In genomic region chr1:61931587-61932279, GRCh38 we compare ENCODE assay signal across 20 cellular contexts.
DNase-seq lines count a peak whose midpoint lies in the region; ATAC-seq, FAIRE-seq and TF ChIP-seq lines count a peak whose summit lies in the region.
"Had no signal": no experiment of that assay in that cellular context is flagged by ENCODE, and none has a peak within 500 bp of the region (broad histone marks: within the 10 kb centered on the region; RNA-seq: fewer than 3 reads in every experiment).

No MANE protein-coding gene starts in this region.

- H3K4me2 ChIP-seq in GM23338: no peak overlapping the region
- H3K4me2 ChIP-seq: A549 had no signal

- no peaks in the 10 kb centered on the region for H3F3A ChIP-seq in GM23338 (replicated peaks; ENCODE audit: low read depth)

- no peaks in the 10 kb centered on the region for H3K79me2 ChIP-seq in GM23338 (replicated peaks; ENCODE audit: insufficient read depth)

- H3K27me3 ChIP-seq in Caco-2 (replicated peaks; ENCODE audit: control insufficient read depth, insufficient read depth, low read length) (no peaks in the 10 kb centered on the region), GM23338 (ENCODE audit: insufficient read depth) (no peaks in the 10 kb centered on the region), bronchial epithelial cell (ENCODE audit: control insufficient read depth, insufficient read depth, low read length) (no peaks in the 10 kb centered on the region), foreskin keratinocyte (no peaks in the 10 kb centered on the region)

- intact Hi-C loops in Caco-2 (cut with micrococcal nuclease; ENCODE audit: unreplicated experiment): no loop called here

- TF ChIP-seq CTCF in Caco-2 (IDR thresholded peaks at IDR 0.05; ENCODE audit: insufficient read depth in 1 of 2, low read depth in 1 of 2, low read length in 1 of 2, severe bottlenecking in 1 of 2, unreplicated experiment in 1 of 2) (no peak), GM23338 (conservative IDR thresholded peaks at IDR 0.05; ENCODE audit: low read depth in 2 of 2) (no peak), bronchial epithelial cell (IDR thresholded peaks at IDR 0.05; ENCODE audit: insufficient read depth, low read length, severe bottlenecking) (no peak), foreskin keratinocyte (conservative IDR thresholded peaks at IDR 0.05) (no peak)

- no peak for FAIRE-seq in bronchial epithelial cell (lab: Jason Lieb, UNC)
- FAIRE-seq: A549, GM12892, H54 had no signal

- H3K27ac Mint-ChIP-seq in Caco-2 (ENCODE audit: unreplicated experiment) (peak overlapping the region; percentile 16), GM23338 (no peak overlapping the region)
- H3K27ac Mint-ChIP-seq: CD4-positive, alpha-beta memory T cell; HFFc6 had no signal

- H3K27ac ChIP-seq in GM23338 (ENCODE audit: low read depth): 0 out of 2 replicates have a peak overlapping the region, but pooled peaks have one; percentile 45
- peak overlapping the region; percentile 40 for H3K27ac ChIP-seq in foreskin keratinocyte
- H3K27ac ChIP-seq: A549 had no signal

- POLR2A ChIA-PET in Caco-2 (lab: Charles Lee): no interaction called here

- no peaks in the 10 kb centered on the region for H3K9me3 Mint-ChIP-seq in Caco-2 (ENCODE audit: unreplicated experiment)
- no peaks in the 10 kb centered on the region for H3K9me3 Mint-ChIP-seq in GM23338
- H3K9me3 Mint-ChIP-seq: CD4-positive, alpha-beta memory T cell; HFFc6 had no signal

- H4K20me1 ChIP-seq in GM23338 (replicated peaks; ENCODE audit: insufficient read depth): no peaks in the 10 kb centered on the region

- H3K9me3 ChIP-seq in Caco-2: no peaks in the 10 kb centered on the region
- H3K9me3 ChIP-seq: A549, HAP-1 had no signal

- no peak overlapping the region for H2AFZ ChIP-seq in GM23338

- DNase-seq in Caco-2 (no peak), GM23338 (ENCODE audit: low spot score) (no peak), bronchial epithelial cell (ENCODE audit: low read depth) (peak; percentile 71), foreskin keratinocyte (peak; percentile 21 to 48), AG08395 (ENCODE audit: low spot score) (no peak), NCI-H1436 (lab: John Stamatoyannopoulos, UW) (no peak)
- DNase-seq: 8988T; ACHN; C1 segment of cervical spinal cord; CD4-positive, alpha-beta memory T cell; COR-L47; DMS153; DND-41; GOT3; HFFc6 had no signal

- BruUV-seq in Caco-2 (replicated peaks; lab: Mats Ljungman, UMichigan): no TSS peak

- peaks cover 12% of the 10 kb centered on the region for H3K36me3 Mint-ChIP-seq in Caco-2 (ENCODE audit: insufficient read depth, unreplicated experiment)
- 0 out of 3 replicates have a peak, but pooled peaks cover 3% of the 10 kb centered on the region for H3K36me3 Mint-ChIP-seq in GM23338 (ENCODE audit: low read depth)

- H3K4me1 ChIP-seq in Caco-2: peaks cover 3% of the 10 kb centered on the region
- H3K4me1 ChIP-seq in GM23338 (ENCODE audit: insufficient read depth): peaks cover 8% of the 10 kb centered on the region
- H3K4me1 ChIP-seq in foreskin keratinocyte: peaks cover 14% of the 10 kb centered on the region
- H3K4me1 ChIP-seq: A549, HAP-1 had no signal

- H3K4me3 ChIP-seq in Caco-2 (ENCODE audit: low read depth, low read length) (no peak overlapping the region), GM23338 (no peak overlapping the region), bronchial epithelial cell (ENCODE audit: low read depth, low read length) (no peak overlapping the region)
- H3K4me3 ChIP-seq: A549, HAP-1 had no signal

- H3K9me2 ChIP-seq in GM23338 (ENCODE audit: insufficient read depth): no peaks in the 10 kb centered on the region

- no peak overlapping the region for H3K4me3 Mint-ChIP-seq in Caco-2 (ENCODE audit: unreplicated experiment)
- H3K4me3 Mint-ChIP-seq in GM23338: no peak overlapping the region
- H3K4me3 Mint-ChIP-seq: CD4-positive, alpha-beta memory T cell; HFFc6 had no signal

- no peaks in the 10 kb centered on the region for H3K36me3 ChIP-seq in Caco-2 (ENCODE audit: control insufficient read depth, insufficient read depth, low read length)
- H3K36me3 ChIP-seq in GM23338 (ENCODE audit: insufficient read depth): no peaks in the 10 kb centered on the region
- no peaks in the 10 kb centered on the region for H3K36me3 ChIP-seq in bronchial epithelial cell (ENCODE audit: control insufficient read depth, insufficient read depth, low read length)
- H3K36me3 ChIP-seq: HAP-1 had no signal

- ATAC-seq in GM23338 (no peak), foreskin keratinocyte (peak; percentile 81), GM18498 (IDR thresholded peaks at IDR 0.05; ENCODE audit: unreplicated experiment) (no peak)
- ATAC-seq: A549 had no signal

- H3K4me1 Mint-ChIP-seq in Caco-2 (ENCODE audit: low read depth, unreplicated experiment) (no peaks in the 10 kb centered on the region), GM23338 (peaks cover 13% of the 10 kb centered on the region; the same call in 2 of the 3 replicates)

- CTCF ChIA-PET in Caco-2 (lab: Charles Lee): no interaction called here

- no peaks in the 10 kb centered on the region for H3K27me3 Mint-ChIP-seq in Caco-2 (ENCODE audit: insufficient read depth, unreplicated experiment)
- peaks cover 3% of the 10 kb centered on the region for H3K27me3 Mint-ChIP-seq in GM23338 (ENCODE audit: insufficient read depth, low read depth, poor library complexity)
- H3K27me3 Mint-ChIP-seq: CD4-positive, alpha-beta memory T cell had no signal

TF ChIP-seq in GM23338, 12 proteins besides CTCF, POLR2A, EP300 and RAD21:
- no peak for TF ChIP-seq EZH2phosphoT487 (IDR thresholded peaks at IDR 0.05; ENCODE audit: unreplicated experiment)

Comparison
In these comparisons a context has a peak if more than half of its experiments do, and no peak if none do; other contexts are left out.
1. DNase-seq: peak in bronchial epithelial cell (single experiment) and foreskin keratinocyte (2 of 2); none in Caco-2 (0 of 2), GM23338 (single experiment), AG08395 (single experiment) and NCI-H1436 (single experiment).